Comparison of ENCODE assay signal across 18 cellular contexts in the genomic region with DNA sequence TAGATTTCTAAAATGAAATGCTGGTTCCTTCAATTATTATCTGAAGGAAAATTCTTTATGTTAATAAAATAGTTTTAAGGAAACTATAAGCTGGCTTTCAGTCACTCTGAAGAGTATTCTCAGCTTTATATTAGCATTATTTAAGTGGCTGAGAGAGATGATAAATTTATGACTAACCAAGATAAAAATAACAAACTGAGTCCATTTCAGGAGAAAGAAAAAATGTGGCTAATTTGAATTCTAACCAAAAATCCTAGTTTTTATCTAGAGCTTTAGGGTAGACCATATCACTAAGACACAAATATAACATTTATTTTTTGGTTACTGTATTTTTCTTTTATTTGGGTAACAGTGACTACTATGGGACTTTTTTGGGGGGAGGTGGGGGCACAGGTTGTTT.
"Had no signal": no experiment of that assay in that cellular context is flagged by ENCODE, and none has a peak within 500 bp of the region (broad histone marks: within the 10 kb centered on the region; RNA-seq: fewer than 3 reads in every experiment).

No MANE protein-coding gene starts in this region.

- H3K36me3 ChIP-seq: brain microvascular endothelial cell, pancreas had no signal

- H3K27me3 ChIP-seq: brain microvascular endothelial cell, pancreas, suprapubic skin had no signal

- H3K4me1 Mint-ChIP-seq: activated naive CD4-positive, alpha-beta T cell treated with anti-CD3 and anti-CD28 coated beads, Interleukin-2, amount 10 ng/mL, durations not matched to agents 7 days and 5 days; central memory CD8-positive, alpha-beta T cell; memory B cell; naive B cell had no signal

- H3K27ac ChIP-seq: brain microvascular endothelial cell, coronary artery, pancreas, suprapubic skin had no signal

- H3K9me3 Mint-ChIP-seq: activated CD4-positive, alpha-beta T cell treated with anti-CD3 and anti-CD28 coated beads, Interleukin-2, amount 10 ng/mL, durations not matched to agents 24 days and 14 days; activated CD8-positive, alpha-beta T cell treated with anti-CD3 and anti-CD28 coated beads for 36 hours; activated naive CD4-positive, alpha-beta T cell treated with anti-CD3 and anti-CD28 coated beads, Interleukin-2, amount 10 ng/mL, durations not matched to agents 7 days and 5 days; activated naive CD8-positive, alpha-beta T cell treated with anti-CD3 and anti-CD28 coated beads, Interleukin-2, amount 50 U/mL, for 24 hours; activated T-cell treated with anti-CD3 and anti-CD28 coated beads, Interleukin-2, amount 50 U/mL, for 24 hours; central memory CD8-positive, alpha-beta T cell; memory B cell had no signal

- H3K27ac Mint-ChIP-seq: activated CD4-positive, alpha-beta T cell treated with anti-CD3 and anti-CD28 coated beads, Interleukin-2, amount 10 ng/mL, durations not matched to agents 24 days and 14 days; activated CD8-positive, alpha-beta T cell treated with anti-CD3 and anti-CD28 coated beads for 36 hours; activated naive CD4-positive, alpha-beta T cell treated with anti-CD3 and anti-CD28 coated beads, Interleukin-2, amount 10 ng/mL, durations not matched to agents 7 days and 5 days; activated naive CD8-positive, alpha-beta T cell treated with anti-CD3 and anti-CD28 coated beads, Interleukin-2, amount 50 U/mL, for 24 hours; activated T-cell treated with anti-CD3 and anti-CD28 coated beads, Interleukin-2, amount 50 U/mL, for 24 hours; memory B cell had no signal

- H3K27me3 Mint-ChIP-seq: activated CD4-positive, alpha-beta T cell treated with anti-CD3 and anti-CD28 coated beads, Interleukin-2, amount 10 ng/mL, durations not matched to agents 24 days and 14 days; activated naive CD4-positive, alpha-beta T cell treated with anti-CD3 and anti-CD28 coated beads, Interleukin-2, amount 10 ng/mL, durations not matched to agents 7 days and 5 days; activated naive CD8-positive, alpha-beta T cell treated with anti-CD3 and anti-CD28 coated beads, Interleukin-2, amount 50 U/mL, for 24 hours; activated T-cell treated with anti-CD3 and anti-CD28 coated beads, Interleukin-2, amount 50 U/mL, for 24 hours; naive B cell had no signal

- H3K9me3 ChIP-seq: pancreas, suprapubic skin had no signal

- DNase-seq: activated CD4-positive, alpha-beta T cell treated with anti-CD3 and anti-CD28 coated beads, Interleukin-2, amount 10 ng/mL, durations not matched to agents 24 days and 14 days; activated CD8-positive, alpha-beta T cell treated with anti-CD3 and anti-CD28 coated beads for 36 hours; activated naive CD4-positive, alpha-beta T cell treated with anti-CD3 and anti-CD28 coated beads, Interleukin-2, amount 10 ng/mL, durations not matched to agents 7 days and 5 days; activated naive CD8-positive, alpha-beta T cell treated with anti-CD3 and anti-CD28 coated beads, Interleukin-2, amount 50 U/mL, for 24 hours; activated T-cell treated with anti-CD3 and anti-CD28 coated beads, Interleukin-2, amount 50 U/mL, for 24 hours; anterior cingulate cortex; brain microvascular endothelial cell; erythroblast; left ventricle myocardium superior; naive B cell; pancreas; stimulated activated CD4-positive, alpha-beta T cell treated with anti-CD3 and anti-CD28 coated beads, Interleukin-2, amount 100 ng/mL, for 24 hours; stimulated activated naive CD8-positive, alpha-beta T cell treated with anti-CD3 and anti-CD28 coated beads, Interleukin-15, Interleukin-2, amounts not matched to agents 100 U/mL and 50 U/mL, for 24 hours; trophoblast cell had no signal

- H3K4me3 ChIP-seq: coronary artery, pancreas, suprapubic skin had no signal

- H3K36me3 Mint-ChIP-seq: memory B cell, naive B cell had no signal

- ATAC-seq: activated CD8-positive, alpha-beta T cell treated with anti-CD3 and anti-CD28 coated beads for 36 hours; activated naive CD8-positive, alpha-beta T cell treated with anti-CD3 and anti-CD28 coated beads, Interleukin-2, amount 50 U/mL, for 24 hours; left ventricle myocardium superior; pancreas; stimulated activated naive CD8-positive, alpha-beta T cell treated with anti-CD3 and anti-CD28 coated beads, Interleukin-15, Interleukin-2, amounts not matched to agents 100 U/mL and 50 U/mL, for 24 hours had no signal

- H3K4me3 Mint-ChIP-seq: activated CD4-positive, alpha-beta T cell treated with anti-CD3 and anti-CD28 coated beads, Interleukin-2, amount 10 ng/mL, durations not matched to agents 24 days and 14 days; activated CD8-positive, alpha-beta T cell treated with anti-CD3 and anti-CD28 coated beads for 36 hours; activated naive CD4-positive, alpha-beta T cell treated with anti-CD3 and anti-CD28 coated beads, Interleukin-2, amount 10 ng/mL, durations not matched to agents 7 days and 5 days; activated naive CD8-positive, alpha-beta T cell treated with anti-CD3 and anti-CD28 coated beads, Interleukin-2, amount 50 U/mL, for 24 hours; activated T-cell treated with anti-CD3 and anti-CD28 coated beads, Interleukin-2, amount 50 U/mL, for 24 hours; central memory CD8-positive, alpha-beta T cell; memory B cell; naive B cell had no signal
